ENCODE assay signal across 19 cellular contexts in genomic region chr11:44709966-44710365, GRCh38. TPM values are rescaled to one million over a fixed set of nuclear protein-coding genes. Genes with fewer than 3 reads are reported as not detected.
A peak's percentile ranks its signal among the peaks of the same experiment; 100 is the strongest.
DNase-seq lines count a peak whose midpoint lies in the region; ATAC-seq, FAIRE-seq and TF ChIP-seq lines count a peak whose summit lies in the region.
"Had no signal": no experiment of that assay in that cellular context is flagged by ENCODE, and none has a peak within 500 bp of the region (broad histone marks: within the 10 kb centered on the region; RNA-seq: fewer than 3 reads in every experiment).

No MANE protein-coding gene starts in this region.

- H4K20me1 ChIP-seq in endothelial cell of umbilical vein (replicated peaks; ENCODE audit: control insufficient read depth, extremely low read depth, insufficient read depth, low read length), result no peaks in the 10 kb centered on the region

- peak overlapping the region; percentile 11 for H3K4me2 ChIP-seq in endothelial cell of umbilical vein (ENCODE audit: insufficient read depth, low read length)

- TF ChIP-seq POLR2A in endothelial cell of umbilical vein (IDR thresholded peaks at IDR 0.05; ENCODE audit: low read depth, low read length), result no peak
- TF ChIP-seq POLR2A in erythroblast (IDR thresholded peaks at IDR 0.05; ENCODE audit: low read length), result no peak

- H3K4me1 Mint-ChIP-seq in activated CD4-positive, alpha-beta T cell treated with anti-CD3 and anti-CD28 coated beads, Interleukin-2, amount 10 ng/mL, durations not matched to agents 7 days and 5 days, result peaks cover 12% of the 10 kb centered on the region
- H3K4me1 Mint-ChIP-seq: B cell had no signal

- POLR2A ChIA-PET in endothelial cell of umbilical vein (lab: Charles Lee), result no interaction called here
- POLR2A ChIA-PET in activated CD4-positive, alpha-beta T cell treated with anti-CD3 and anti-CD28 coated beads, Interleukin-2, amount 10 ng/mL, durations not matched to agents 7 days and 5 days (lab: Charles Lee), result no interaction called here

- peak; percentile 77 for FAIRE-seq in endothelial cell of umbilical vein (lab: Jason Lieb, UNC)

- dilution Hi-C loops in endothelial cell of umbilical vein (cut with MboI; ENCODE audit: extremely low pct_ligation_motif_present, low sequenced_read_pairs), result no loop called here

- CTCF ChIA-PET in endothelial cell of umbilical vein (lab: Charles Lee), result interaction anchor here (1.3 to 1.7 kb wide), 2 partner anchors 78 to 201 kb away, joined by 4 to 5 read pairs; no protein-coding TSS in a partner anchor
- CTCF ChIA-PET in activated CD4-positive, alpha-beta T cell treated with anti-CD3 and anti-CD28 coated beads, Interleukin-2, amount 10 ng/mL, durations not matched to agents 7 days and 5 days (lab: Charles Lee), result interaction anchor here (1.8 kb wide), 1 partner anchor 25 kb away, joined by 4 read pairs; no protein-coding TSS in a partner anchor

- H3K9me3 Mint-ChIP-seq in activated CD4-positive, alpha-beta T cell treated with anti-CD3 and anti-CD28 coated beads, Interleukin-2, amount 10 ng/mL, durations not matched to agents 7 days and 5 days, result peaks cover 8% of the 10 kb centered on the region
- H3K9me3 Mint-ChIP-seq: natural killer cell treated with Interleukin-12 subunit alpha and Interleukin-12 subunit beta and Interleukin-15 and Interleukin-18, amount 100 ng/mL, for 72 hours had no signal

- no peak for ATAC-seq in HG03354 (IDR thresholded peaks at IDR 0.05; ENCODE audit: poor library complexity, severe bottlenecking, unreplicated experiment)
- ATAC-seq: gastroesophageal sphincter; natural killer cell treated with Interleukin-12 subunit alpha and Interleukin-12 subunit beta and Interleukin-15 and Interleukin-18, amount 100 ng/mL, for 72 hours had no signal

- H3K79me2 ChIP-seq in endothelial cell of umbilical vein (ENCODE audit: control insufficient read depth, insufficient read depth, low read length), result no peaks in the 10 kb centered on the region

- DNase-seq in Daoy (ENCODE audit: low read depth) (peak; percentile 68), NCI-H82 treated with DMSO at 0.1 percent for 48 hours (lab: John Stamatoyannopoulos, UW; ENCODE audit: unreplicated experiment) (peak; percentile 10), endothelial cell of umbilical vein (ENCODE audit: low read depth, low spot score) (peak; percentile 59), occipital lobe (lab: John Stamatoyannopoulos, UW) (peak; percentile 17), RKO (ENCODE audit: low spot score) (no peak), erythroblast (lab: John Stamatoyannopoulos, UW) (no peak)
- DNase-seq in activated CD4-positive, alpha-beta T cell treated with anti-CD3 and anti-CD28 coated beads, Interleukin-2, amount 10 ng/mL, durations not matched to agents 7 days and 5 days, result no peak
- DNase-seq: H9; mesenchymal stem cell; NCI-H1930; NCI-H524 treated with DMSO at 0.1 percent for 48 hours; RPMI8226; stimulated activated CD4-positive, alpha-beta T cell treated with anti-CD3 and anti-CD28 coated beads, Interleukin-2, amount 100 ng/mL, for 24 hours had no signal

- no peaks in the 10 kb centered on the region for H3K36me3 Mint-ChIP-seq in activated CD4-positive, alpha-beta T cell treated with anti-CD3 and anti-CD28 coated beads, Interleukin-2, amount 10 ng/mL, durations not matched to agents 7 days and 5 days (ENCODE audit: low read depth)
- H3K36me3 Mint-ChIP-seq: natural killer cell treated with Interleukin-12 subunit alpha and Interleukin-12 subunit beta and Interleukin-15 and Interleukin-18, amount 100 ng/mL, for 72 hours had no signal

- H3K27ac ChIP-seq in endothelial cell of umbilical vein (ENCODE audit: insufficient read depth, low read depth, low read length), result no peak overlapping the region
- H3K27ac ChIP-seq: gastroesophageal sphincter, right atrium auricular region had no signal

- H3K4me3 Mint-ChIP-seq in activated CD4-positive, alpha-beta T cell treated with anti-CD3 and anti-CD28 coated beads, Interleukin-2, amount 10 ng/mL, durations not matched to agents 7 days and 5 days, result no peak overlapping the region
- H3K4me3 Mint-ChIP-seq: B cell; H9; natural killer cell treated with Interleukin-12 subunit alpha and Interleukin-12 subunit beta and Interleukin-15 and Interleukin-18, amount 100 ng/mL, for 72 hours had no signal

- H2AFZ ChIP-seq in endothelial cell of umbilical vein (ENCODE audit: low read depth, low read length), result no peak overlapping the region

- no peaks in the 10 kb centered on the region for H3K9me1 ChIP-seq in endothelial cell of umbilical vein (replicated peaks; ENCODE audit: control insufficient read depth, extremely low read depth, insufficient read depth, low read length)

- H3K36me3 ChIP-seq in endothelial cell of umbilical vein (ENCODE audit: control insufficient read depth in 2 of 2, extremely low read depth in 1 of 2, insufficient read depth in 2 of 2, low read length in 2 of 2), result no peaks in the 10 kb centered on the region
- H3K36me3 ChIP-seq: gastroesophageal sphincter, right atrium auricular region had no signal

- no peaks in the 10 kb centered on the region for H3K9me3 ChIP-seq in endothelial cell of umbilical vein (replicated peaks; ENCODE audit: control insufficient read depth, insufficient read depth, low read length)
- H3K9me3 ChIP-seq: right atrium auricular region had no signal

- H3K27me3 Mint-ChIP-seq in activated CD4-positive, alpha-beta T cell treated with anti-CD3 and anti-CD28 coated beads, Interleukin-2, amount 10 ng/mL, durations not matched to agents 7 days and 5 days, result peaks cover 15% of the 10 kb centered on the region

- no peaks in the 10 kb centered on the region for H3K27me3 ChIP-seq in endothelial cell of umbilical vein (ENCODE audit: control insufficient read depth in 2 of 2, insufficient read depth in 2 of 2, low read length in 2 of 2)
- H3K27me3 ChIP-seq: gastroesophageal sphincter, right atrium auricular region had no signal

- H3K4me3 ChIP-seq in endothelial cell of umbilical vein (replicated peaks in 1 of 3; ENCODE audit: insufficient read depth in 1 of 3, low read depth in 1 of 3, low read length in 3 of 3), result no peak overlapping the region
- H3K4me3 ChIP-seq: gastroesophageal sphincter, right atrium auricular region had no signal

- TF ChIP-seq CTCF in endothelial cell of umbilical vein (IDR thresholded peaks at IDR 0.05; ENCODE audit: extremely low read depth in 1 of 2, insufficient read depth in 1 of 2, low read depth in 1 of 2, low read length in 2 of 2), result no peak

- peaks cover 25% of the 10 kb centered on the region for H3K4me1 ChIP-seq in endothelial cell of umbilical vein (ENCODE audit: control insufficient read depth, extremely low read depth, insufficient read depth, low read length)
- H3K4me1 ChIP-seq: gastroesophageal sphincter, right atrium auricular region had no signal

- intact Hi-C loops in endothelial cell of umbilical vein (cut with micrococcal nuclease), result no loop called here

- H3K9ac ChIP-seq in endothelial cell of umbilical vein (replicated peaks; ENCODE audit: extremely low read depth, insufficient read depth, low read length), result no peak overlapping the region

- no peak overlapping the region for H3K27ac Mint-ChIP-seq in activated CD4-positive, alpha-beta T cell treated with anti-CD3 and anti-CD28 coated beads, Interleukin-2, amount 10 ng/mL, durations not matched to agents 7 days and 5 days
- H3K27ac Mint-ChIP-seq: activated T-helper 2 cell treated with anti-CD3 and anti-CD28 coated beads, Interferon-gamma antibody, Interleukin-2, Interleukin-4, amounts not matched to agents 10 μg/mL and 5 μg/mL and 100 μg/mL, durations not matched to agents 14 hours and 24 hours and 36 hours; B cell; H9; natural killer cell treated with Interleukin-12 subunit alpha and Interleukin-12 subunit beta and Interleukin-15 and Interleukin-18, amount 100 ng/mL, for 72 hours had no signal

- no TSS peak for BruUV-seq in endothelial cell of umbilical vein (replicated peaks; lab: Mats Ljungman, UMichigan)

TF ChIP-seq in endothelial cell of umbilical vein, 7 proteins besides CTCF, POLR2A, EP300 and RAD21:
- peak; percentile 24 for TF ChIP-seq POLR2AphosphoS5 (IDR thresholded peaks at IDR 0.05; ENCODE audit: insufficient read depth, low read depth, low read length)
- TF ChIP-seq JUN (IDR thresholded peaks at IDR 0.05; ENCODE audit: borderline replicate concordance, insufficient read depth, insufficient read length, low read depth), result peak; percentile 41
- TF ChIP-seq, protein P1, sequence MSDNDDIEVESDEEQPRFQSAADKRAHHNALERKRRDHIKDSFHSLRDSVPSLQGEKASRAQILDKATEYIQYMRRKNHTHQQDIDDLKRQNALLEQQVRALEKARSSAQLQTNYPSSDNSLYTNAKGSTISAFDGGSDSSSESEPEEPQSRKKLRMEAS (IDR thresholded peaks at IDR 0.05; ENCODE audit: insufficient read depth, insufficient read length), result no peak
- no peak for TF ChIP-seq GATA2 (IDR thresholded peaks at IDR 0.05; ENCODE audit: insufficient read depth, insufficient read length, low read depth, low read length)
- peak; percentile 58 for TF ChIP-seq FOS (IDR thresholded peaks at IDR 0.05; ENCODE audit: borderline replicate concordance, insufficient read depth, low read length)

RNA-seq across cellular contexts. Expression of gene TSPAN18, which starts 16.8 kb away (rescaled TPM):
- total RNA-seq in Daoy (2014; rRNA removed; shearing (Covaris generic)), result 0.15 and 0.57 TPM in 2 replicates
- total RNA-seq in endothelial cell of umbilical vein (65.3 and 118 TPM in 2 replicates), occipital lobe (19.7 TPM)
- polyA plus RNA-seq in endothelial cell of umbilical vein, result 32.0 and 32.2 TPM in 2 replicates
- polyA plus RNA-seq in endothelial cell of umbilical vein (2011; cell fraction: cytosol; rRNA removed), result 33.8 and 34.6 TPM in 2 replicates
- polyA plus RNA-seq in endothelial cell of umbilical vein (2011; cell fraction: nucleus; rRNA removed), result 35.4 and 41.3 TPM in 2 replicates
- polyA plus RNA-seq in endothelial cell of umbilical vein (2012), result 47.4 and 77.2 TPM in 2 replicates
- 36.1 and 38.9 TPM in 2 replicates for polyA minus RNA-seq in endothelial cell of umbilical vein
- polyA minus RNA-seq in endothelial cell of umbilical vein (2011; cell fraction: cytosol; rRNA and poly(A)+ RNA removed), result not detected
- polyA minus RNA-seq in endothelial cell of umbilical vein (2011; cell fraction: nucleus; rRNA and poly(A)+ RNA removed), result 37.1 and 37.9 TPM in 2 replicates
- 10 to 100 TPM; 22.9 to 23.5 TPM for total RNA-seq in activated CD4-positive, alpha-beta T cell treated with anti-CD3 and anti-CD28 coated beads, Interleukin-2, amount 10 ng/mL, durations not matched to agents 7 days and 5 days

Comparison
In these comparisons a context has a peak if more than half of its experiments do, and no peak if none do; other contexts are left out.
1. DNase-seq: peak in Daoy (single experiment), NCI-H82 treated with DMSO at 0.1 percent for 48 hours (single experiment), endothelial cell of umbilical vein (single experiment) and occipital lobe (single experiment); none in RKO (single experiment), erythroblast (0 of 2) and activated CD4-positive, alpha-beta T cell treated with anti-CD3 and anti-CD28 coated beads, Interleukin-2, amount 10 ng/mL, durations not matched to agents 7 days and 5 days (single experiment).
2. RNA of gene TSPAN18, which starts 16.8 kb away (total RNA-seq): 65.3 to 118 TPM in endothelial cell of umbilical vein, 22.9 to 23.5 TPM in activated CD4-positive, alpha-beta T cell treated with anti-CD3 and anti-CD28 coated beads, Interleukin-2, amount 10 ng/mL, durations not matched to agents 7 days and 5 days and 19.7 TPM in occipital lobe (single experiment); 0.15 to 0.57 TPM in Daoy; every median in the first group is over 10 times any median in the second.